9 cellular contexts compared by ENCODE assay signal in genomic region chr7:100089458-100090201, GRCh38. TPM values are rescaled to one million over a fixed set of nuclear protein-coding genes. Genes with fewer than 3 reads are reported as not detected.
DNase-seq lines count a peak whose midpoint lies in the region; ATAC-seq, FAIRE-seq and TF ChIP-seq lines count a peak whose summit lies in the region.
"Had no signal": no experiment of that assay in that cellular context is flagged by ENCODE, and none has a peak within 500 bp of the region (broad histone marks: within the 10 kb centered on the region; RNA-seq: fewer than 3 reads in every experiment).

No MANE protein-coding gene starts in this region.

- H3K79me2 ChIP-seq in OCI-LY1 (ENCODE audit: insufficient read depth, low read length) (no peaks in the 10 kb centered on the region), H1 (ENCODE audit: control insufficient read depth in 1 of 2, insufficient read depth in 2 of 2, low read length in 2 of 2) (peaks cover 0 to 6% of the 10 kb centered on the region in 2 experiments; a peak in 1 of 4 replicates)

- H2BK20ac ChIP-seq in H1 (ENCODE audit: low read length) = no peak overlapping the region

- DNase-seq in CD4-positive, alpha-beta memory T cell = no peak
- no peak for DNase-seq in H1 (ENCODE audit: low read depth in 1 of 2, low spot score in 2 of 2)
- DNase-seq in neuronal stem cell (ENCODE audit: low spot score) = no peak
- DNase-seq in central memory CD4-positive, alpha-beta T cell = no peak
- no peak for DNase-seq in NCI-H1417 treated with DMSO at 0.1 percent for 48 hours (lab: John Stamatoyannopoulos, UW)
- DNase-seq in ecto neural progenitor cell (ENCODE audit: low spot score) = no peak

- intact Hi-C loops in CD4-positive, alpha-beta memory T cell (cut with micrococcal nuclease) = loop anchor here (10.0 kb wide), 1 partner anchor 535 kb away; the partner anchor contains the start of genes FAM200A and ZNF655

- ATAC-seq in HG03571 (IDR thresholded peaks at IDR 0.05; ENCODE audit: unreplicated experiment) = no peak

- 63% methylated on average over 7 of the region's 7 CpGs; no CpG with 5 or more reads in 1 of the 2 experiments for WGBS in H1 (ENCODE audit: extremely low coverage in 1 of 2, insufficient coverage in 1 of 2, insufficient read length in 1 of 2, insufficient replicate concordance in 2 of 2, low coverage in 1 of 2, low lambda C conversion rate in 2 of 2, missing lambda C conversion rate in 1 of 2), 2 experiments
- no CpG with 5 or more reads among the region's 7 CpGs for WGBS in neuronal stem cell (ENCODE audit: extremely low coverage in 2 of 2, insufficient read length in 2 of 2, insufficient replicate concordance in 1 of 2), 2 donors

- no peak overlapping the region for H2BK120ac ChIP-seq in H1 (replicated peaks; ENCODE audit: low read depth, low read length)
- H2BK120ac ChIP-seq in neuronal stem cell (ENCODE audit: low read depth, low read length) = no peak overlapping the region

- peaks cover 4% of the 10 kb centered on the region; the same call in 1 of the 2 replicates for H3K23me2 ChIP-seq in H1 (ENCODE audit: low read depth, low read length)

- no peak for TF ChIP-seq EP300 in H1 (IDR thresholded peaks at IDR 0.05; ENCODE audit: borderline replicate concordance in 1 of 2, low read depth in 2 of 2, low read length in 2 of 2)

- H3K14ac ChIP-seq in H1 (ENCODE audit: insufficient read length) (no peak overlapping the region), neuronal stem cell (ENCODE audit: low read length) (peak overlapping the region; percentile 91)

- H4K91ac ChIP-seq in H1 (replicated peaks; ENCODE audit: insufficient read length, low read length) (no peak overlapping the region), neuronal stem cell (ENCODE audit: low read depth, low read length, poor library complexity) (no peak overlapping the region)

- peak overlapping the region; percentile 76 for H3K27ac ChIP-seq in CD4-positive, alpha-beta memory T cell (ENCODE audit: low read depth, low read length)
- peak overlapping the region; percentile 65 for H3K27ac ChIP-seq in OCI-LY1 (ENCODE audit: low read depth, low read length, poor library complexity, severe bottlenecking)
- H3K27ac ChIP-seq in H1 (ENCODE audit: low read depth, low read length) = peak overlapping the region; percentile 77; the same call in 1 of the 2 replicates
- H3K27ac ChIP-seq in neuronal stem cell (replicated peaks; ENCODE audit: low read length) = peak overlapping the region; percentile 84

- H3K9me3 Mint-ChIP-seq in CD4-positive, alpha-beta memory T cell = peaks cover 0 to 2% (median 0%) of the 10 kb centered on the region in 8 donors

- H3K18ac ChIP-seq in H1 (ENCODE audit: extremely low read depth, low read length) = no peak overlapping the region
- H3K18ac ChIP-seq in neuronal stem cell (ENCODE audit: low read length) = peak overlapping the region; percentile 99

- H3K9ac ChIP-seq in OCI-LY1 (ENCODE audit: low read length) = peak overlapping the region; percentile 88
- peak overlapping the region in 3 of 4 experiments; percentile 87 to 93 (median 88); a peak in 5 of 7 replicates for H3K9ac ChIP-seq in H1 (replicated peaks in 1 of 4; ENCODE audit: extremely low read depth in 1 of 4, low read depth in 3 of 4, low read length in 3 of 4)
- peak overlapping the region; percentile 95 for H3K9ac ChIP-seq in neuronal stem cell (ENCODE audit: low read depth, low read length, poor library complexity)

- TF ChIP-seq POLR2A in H1 (IDR thresholded peaks at IDR 0.05; ENCODE audit: control extremely low read depth in 1 of 2, low read depth in 2 of 2, low read length in 2 of 2) = no peak

- no peaks in the 10 kb centered on the region for H3K27me3 ChIP-seq in CD4-positive, alpha-beta memory T cell (ENCODE audit: insufficient read depth, low read length)
- no peaks in the 10 kb centered on the region for H3K27me3 ChIP-seq in OCI-LY1 (ENCODE audit: insufficient read depth, low read length)
- H3K27me3 ChIP-seq in H1 (replicated peaks in 1 of 4; ENCODE audit: control insufficient read depth in 3 of 4, extremely low read depth in 1 of 4, insufficient read depth in 3 of 4, low read length in 3 of 4) = no peaks in the 10 kb centered on the region
- H3K27me3 ChIP-seq in neuronal stem cell (ENCODE audit: control insufficient read depth in 3 of 3, insufficient read depth in 3 of 3, low read depth in 1 of 3, low read length in 3 of 3) = peaks cover 0 to 2% (median 0%) of the 10 kb centered on the region in 3 experiments

- no peak for FAIRE-seq in H1 (lab: Jason Lieb, UNC)
- FAIRE-seq: islet of Langerhans had no signal

- peak overlapping the region; percentile 3 for H3K56ac ChIP-seq in H1 (replicated peaks; ENCODE audit: insufficient read length, low read depth, low read length)

- H2BK15ac ChIP-seq in H1 (ENCODE audit: low read length) (0 out of 2 replicates have a peak overlapping the region, but pooled peaks have one; percentile 67), neuronal stem cell (ENCODE audit: low read length) (no peak overlapping the region)

- H3K4ac ChIP-seq in H1 (replicated peaks; ENCODE audit: insufficient read length, low read depth, low read length) (no peak overlapping the region), neuronal stem cell (ENCODE audit: low read length) (no peak overlapping the region)

- H3K4me3 Mint-ChIP-seq in CD4-positive, alpha-beta memory T cell = peak overlapping the region; percentile 86 to 94 (median 91)

- H3K79me1 ChIP-seq in H1 (ENCODE audit: low read depth, low read length) (peaks cover 5% of the 10 kb centered on the region), neuronal stem cell (ENCODE audit: low read depth, low read length) (peaks cover 6% of the 10 kb centered on the region)

- H4K20me1 ChIP-seq in OCI-LY1 (ENCODE audit: insufficient read depth, low read length) = no peaks in the 10 kb centered on the region
- H4K20me1 ChIP-seq in H1 (replicated peaks in 1 of 2; ENCODE audit: control insufficient read depth in 1 of 2, insufficient read depth in 2 of 2, low read length in 2 of 2) = peaks cover 16 to 19% of the 10 kb centered on the region in 2 experiments

- H3K4me3 ChIP-seq in CD4-positive, alpha-beta memory T cell (ENCODE audit: low read length in 2 of 2) = peak overlapping the region; percentile 57 to 58
- H3K4me3 ChIP-seq in OCI-LY1 (ENCODE audit: low read depth, low read length, poor library complexity, severe bottlenecking) (peak overlapping the region; percentile 76), H1 (ENCODE audit: extremely low read depth in 1 of 4, insufficient read depth in 2 of 4, low read depth in 3 of 4, low read length in 4 of 4) (peak overlapping the region; percentile 78 to 98 (median 96)), neuronal stem cell (ENCODE audit: low read length in 2 of 2) (peak overlapping the region; percentile 95)

- H3K23ac ChIP-seq in H1 (ENCODE audit: insufficient read length) (no peak overlapping the region), neuronal stem cell (ENCODE audit: low read depth, low read length, poor library complexity) (peak overlapping the region; percentile 97)

- no peak for TF ChIP-seq CTCF in OCI-LY1 (IDR thresholded peaks at IDR 0.05; ENCODE audit: low read length)
- no peak for TF ChIP-seq CTCF in H1 (IDR thresholded peaks at IDR 0.05; ENCODE audit: control extremely low read depth in 1 of 3, insufficient read depth in 1 of 3, low read depth in 1 of 3, low read length in 3 of 3)

- peaks cover 26% of the 10 kb centered on the region for H3F3A ChIP-seq in OCI-LY1 (ENCODE audit: insufficient read depth, low read length)

- H3K4me1 ChIP-seq in CD4-positive, alpha-beta memory T cell (ENCODE audit: insufficient read depth, low read length) = peaks cover 16% of the 10 kb centered on the region
- H3K4me1 ChIP-seq in OCI-LY1 (ENCODE audit: insufficient read depth, low read length, severe bottlenecking) (peaks cover 22% of the 10 kb centered on the region), H1 (replicated peaks in 1 of 4; ENCODE audit: control insufficient read depth in 3 of 4, insufficient read depth in 4 of 4, low read length in 3 of 4) (no peaks in the 10 kb centered on the region; a peak in 1 of 7 replicates), neuronal stem cell (ENCODE audit: control insufficient read depth in 2 of 2, insufficient read depth in 1 of 2, low read depth in 1 of 2, low read length in 2 of 2) (peaks cover 0 to 5% of the 10 kb centered on the region in 2 donors)

- peak overlapping the region; percentile 79; the same call in 1 of the 2 replicates for H2BK5ac ChIP-seq in H1 (ENCODE audit: low read depth, low read length)
- H2BK5ac ChIP-seq in neuronal stem cell (ENCODE audit: low read length) = peak overlapping the region; percentile 77

- H3K36me3 ChIP-seq in CD4-positive, alpha-beta memory T cell (ENCODE audit: insufficient read depth, low read length) = peaks cover 45% of the 10 kb centered on the region
- peaks cover 45% of the 10 kb centered on the region for H3K36me3 ChIP-seq in OCI-LY1 (ENCODE audit: insufficient read depth, low read length)
- H3K36me3 ChIP-seq in H1 (ENCODE audit: control insufficient read depth in 2 of 4, insufficient read depth in 4 of 4, low read length in 3 of 4) = peaks cover 33 to 44% (median 40%) of the 10 kb centered on the region in 4 experiments
- H3K36me3 ChIP-seq in neuronal stem cell (replicated peaks in 1 of 2; ENCODE audit: control insufficient read depth in 2 of 2, insufficient read depth in 2 of 2, low read length in 2 of 2) = peaks cover 39 to 45% of the 10 kb centered on the region in 2 donors

- peak overlapping the region; percentile 90 to 96 (median 94) for H3K27ac Mint-ChIP-seq in CD4-positive, alpha-beta memory T cell

- H3K9me3 ChIP-seq in CD4-positive, alpha-beta memory T cell (ENCODE audit: control insufficient read depth in 1 of 2, low read length in 2 of 2) = no peaks in the 10 kb centered on the region
- H3K9me3 ChIP-seq in OCI-LY1 (ENCODE audit: low read length) = no peaks in the 10 kb centered on the region
- no peaks in the 10 kb centered on the region for H3K9me3 ChIP-seq in H1 (ENCODE audit: insufficient read depth in 2 of 2, low read depth in 1 of 2, low read length in 1 of 2)
- H3K9me3 ChIP-seq in neuronal stem cell (replicated peaks in 1 of 2; ENCODE audit: control insufficient read depth in 2 of 2, insufficient read depth in 1 of 2, low read depth in 1 of 2, low read length in 2 of 2) = no peaks in the 10 kb centered on the region

- H4K8ac ChIP-seq in H1 (ENCODE audit: extremely low read depth, insufficient read depth, low read length) (peak overlapping the region; percentile 95; the same call in 1 of the 2 replicates), neuronal stem cell (ENCODE audit: low read depth, low read length) (no peak overlapping the region)

- no peaks in the 10 kb centered on the region for H3K27me3 Mint-ChIP-seq in CD4-positive, alpha-beta memory T cell

- no peak for TF ChIP-seq RAD21 in H1 (IDR thresholded peaks at IDR 0.05 in 1 of 2, conservative IDR thresholded peaks at IDR 0.05 in 1 of 2; ENCODE audit: low read depth in 2 of 2, low read length in 2 of 2)

- H2AFZ ChIP-seq in OCI-LY1 (ENCODE audit: low read length) (no peak overlapping the region), H1 (ENCODE audit: low read length) (peak overlapping the region; percentile 73; the same call in 1 of the 2 replicates), neuronal stem cell (ENCODE audit: low read length) (peak overlapping the region; percentile 91)

- H3K4me1 Mint-ChIP-seq in CD4-positive, alpha-beta memory T cell = peaks cover 15 to 35% (median 29%) of the 10 kb centered on the region in 4 donors

- no peaks in the 10 kb centered on the region for H3K9me2 ChIP-seq in OCI-LY1 (ENCODE audit: low read depth, low read length)

- POLR2A ChIA-PET in CD4-positive, alpha-beta memory T cell (lab: Charles Lee; ENCODE audit: partially characterized antibody) = interaction anchor here (0.7 to 6.2 kb wide), 9 partner anchors 9 to 339 kb away, joined by 3 to 83 read pairs (median 3); partner anchors contain the start of genes AP4M1, CNPY4, MBLAC1 and MCM7
- POLR2A ChIA-PET in H1 (lab: Charles Lee; ENCODE audit: partially characterized antibody) = interaction anchor here (1.0 to 19.5 kb wide), 12 partner anchors 4 to 78 kb away, joined by 3 to 722 read pairs (median 8); partner anchors contain the start of genes AP4M1, COPS6, MBLAC1 and MCM7

- no peak overlapping the region for H2AK5ac ChIP-seq in H1 (ENCODE audit: low read depth, low read length)
- peak overlapping the region; percentile 85 for H2AK5ac ChIP-seq in neuronal stem cell (ENCODE audit: low read depth, low read length)

- H4K5ac ChIP-seq in H1 (ENCODE audit: insufficient read length, low read depth, low read length) = no peak overlapping the region

- H3K4me2 ChIP-seq in OCI-LY1 (ENCODE audit: low read length) (peak overlapping the region; percentile 92), H1 (ENCODE audit: insufficient read depth in 1 of 2, low read depth in 2 of 2, low read length in 2 of 2) (peak overlapping the region; percentile 66 to 70), neuronal stem cell (ENCODE audit: insufficient read depth, low read length, poor library complexity, severe bottlenecking) (peak overlapping the region; percentile 74)

- peaks cover 29 to 54% of the 10 kb centered on the region in 2 donors for H3K36me3 Mint-ChIP-seq in CD4-positive, alpha-beta memory T cell

- CTCF ChIA-PET in CD4-positive, alpha-beta memory T cell (lab: Charles Lee; ENCODE audit: partially characterized antibody) = interaction anchor here (1.0 to 3.0 kb wide), 3 partner anchors 7 to 43 kb away, joined by 3 to 19 read pairs (median 4); partner anchors contain the start of genes AP4M1 and MCM7
- CTCF ChIA-PET in H1 (lab: Charles Lee; ENCODE audit: partially characterized antibody) = interaction anchor here (0.7 to 2.4 kb wide), 2 partner anchors 40 to 99 kb away, joined by 3 to 5 read pairs; no protein-coding TSS in a partner anchor

- H2BK12ac ChIP-seq in H1 (ENCODE audit: low read depth, low read length) = peak overlapping the region; percentile 69; the same call in 1 of the 2 replicates
- no peak overlapping the region for H2BK12ac ChIP-seq in neuronal stem cell (ENCODE audit: low read length)

RNA-seq across cellular contexts. Expression of gene COPS6, which starts 0.9 kb away (rescaled TPM):
- 10 to 100 TPM; 85.5 to 89.2 TPM for total RNA-seq in CD4-positive, alpha-beta memory T cell
- 100 to 1,000 TPM; 155 to 261 TPM for polyA plus RNA-seq in CD4-positive, alpha-beta memory T cell
- 127 and 128 TPM in 2 replicates for total RNA-seq in H1 (2021; fragmentation: NEBNext Ultra II Directional; extraction: Animal tissue kit (Norgen Biotek cat#: 25700))
- 159 and 225 TPM in 2 replicates for polyA plus RNA-seq in H1 (2011; rRNA removed)
- polyA plus RNA-seq in H1 (2011; cell fraction: cytosol; rRNA removed) = 182 TPM
- polyA plus RNA-seq in H1 (2011; cell fraction: nucleus; rRNA removed) = 125 TPM
- polyA plus RNA-seq in H1 (2012, experiment 1 of 2) = 126 to 168 TPM (median 164 TPM) in 4 replicates
- 93.7 TPM for polyA plus RNA-seq in H1 (2012, experiment 2 of 2)
- 98.9 TPM for polyA plus RNA-seq in H1 (2013, experiment 1 of 2)
- 103 TPM for polyA plus RNA-seq in H1 (2013, experiment 2 of 2)
- 154 and 162 TPM in 2 replicates for polyA minus RNA-seq in H1 (2011; rRNA and poly(A)+ RNA removed)
- 75.1 TPM for polyA minus RNA-seq in H1 (2011; cell fraction: cytosol; rRNA and poly(A)+ RNA removed)
- polyA minus RNA-seq in H1 (2011; cell fraction: nucleus; rRNA and poly(A)+ RNA removed) = 66.5 TPM
- polyA plus RNA-seq in neuronal stem cell (2013, experiment 1 of 2) = 104 TPM
- 102 TPM for polyA plus RNA-seq in neuronal stem cell (2013, experiment 2 of 2)

RNA-seq across cellular contexts. Expression of gene ZNF3, which starts 8.1 kb away (rescaled TPM):
- total RNA-seq in CD4-positive, alpha-beta memory T cell = 10 to 100 TPM; 44.2 to 44.8 TPM
- 10 to 100 TPM; 11.9 to 25.4 TPM for polyA plus RNA-seq in CD4-positive, alpha-beta memory T cell
- 49.1 and 50.7 TPM in 2 replicates for total RNA-seq in H1 (2021; fragmentation: NEBNext Ultra II Directional; extraction: Animal tissue kit (Norgen Biotek cat#: 25700))
- 21.3 and 26.9 TPM in 2 replicates for polyA plus RNA-seq in H1 (2011; rRNA removed)
- polyA plus RNA-seq in H1 (2011; cell fraction: cytosol; rRNA removed) = 33.8 TPM
- polyA plus RNA-seq in H1 (2011; cell fraction: nucleus; rRNA removed) = 58.8 TPM
- polyA plus RNA-seq in H1 (2012, experiment 1 of 2) = 33.0 to 39.4 TPM (median 38.3 TPM) in 4 replicates
- 17.4 TPM for polyA plus RNA-seq in H1 (2012, experiment 2 of 2)
- 55.9 TPM for polyA plus RNA-seq in H1 (2013, experiment 1 of 2)
- 49.7 TPM for polyA plus RNA-seq in H1 (2013, experiment 2 of 2)
- 73.2 and 75.3 TPM in 2 replicates for polyA minus RNA-seq in H1 (2011; rRNA and poly(A)+ RNA removed)
- polyA minus RNA-seq in H1 (2011; cell fraction: cytosol; rRNA and poly(A)+ RNA removed) = 24.1 TPM
- 97.8 TPM for polyA minus RNA-seq in H1 (2011; cell fraction: nucleus; rRNA and poly(A)+ RNA removed)
- polyA plus RNA-seq in neuronal stem cell (2013, experiment 1 of 2) = 57.7 TPM
- 59.6 TPM for polyA plus RNA-seq in neuronal stem cell (2013, experiment 2 of 2)

RNA-seq across cellular contexts. Expression of gene MCM7, which starts 11.6 kb away (rescaled TPM):
- 100 to 1,000 TPM; 164 to 173 TPM for total RNA-seq in CD4-positive, alpha-beta memory T cell
- 10 to 100 TPM; 26.9 to 29.9 TPM for polyA plus RNA-seq in CD4-positive, alpha-beta memory T cell
- total RNA-seq in H1 (2021; fragmentation: NEBNext Ultra II Directional; extraction: Animal tissue kit (Norgen Biotek cat#: 25700)) = 339 and 344 TPM in 2 replicates
- polyA plus RNA-seq in H1 (2011; rRNA removed) = 313 and 394 TPM in 2 replicates
- polyA plus RNA-seq in H1 (2011; cell fraction: cytosol; rRNA removed) = 370 TPM
- 732 TPM for polyA plus RNA-seq in H1 (2011; cell fraction: nucleus; rRNA removed)
- 297 to 387 TPM (median 352 TPM) in 4 replicates for polyA plus RNA-seq in H1 (2012, experiment 1 of 2)
- polyA plus RNA-seq in H1 (2012, experiment 2 of 2) = 212 TPM
- 254 TPM for polyA plus RNA-seq in H1 (2013, experiment 1 of 2)
- polyA plus RNA-seq in H1 (2013, experiment 2 of 2) = 229 TPM
- polyA minus RNA-seq in H1 (2011; rRNA and poly(A)+ RNA removed) = 344 and 385 TPM in 2 replicates
- 320 TPM for polyA minus RNA-seq in H1 (2011; cell fraction: cytosol; rRNA and poly(A)+ RNA removed)
- polyA minus RNA-seq in H1 (2011; cell fraction: nucleus; rRNA and poly(A)+ RNA removed) = 348 TPM
- 218 TPM for polyA plus RNA-seq in neuronal stem cell (2013, experiment 1 of 2)
- 219 TPM for polyA plus RNA-seq in neuronal stem cell (2013, experiment 2 of 2)

RNA-seq across cellular contexts. Expression of gene AP4M1, which starts 11.8 kb away (rescaled TPM):
- 10 to 100 TPM; 12.1 to 14.9 TPM for total RNA-seq in CD4-positive, alpha-beta memory T cell
- polyA plus RNA-seq in CD4-positive, alpha-beta memory T cell = 1 to 10 TPM; 3.2 to 4.3 TPM
- total RNA-seq in H1 (2021; fragmentation: NEBNext Ultra II Directional; extraction: Animal tissue kit (Norgen Biotek cat#: 25700)) = 15.2 and 15.8 TPM in 2 replicates
- polyA plus RNA-seq in H1 (2011; rRNA removed) = 15.9 and 16.6 TPM in 2 replicates
- 12.1 TPM for polyA plus RNA-seq in H1 (2011; cell fraction: cytosol; rRNA removed)
- 38.5 TPM for polyA plus RNA-seq in H1 (2011; cell fraction: nucleus; rRNA removed)
- 14.4 to 21.1 TPM (median 19.3 TPM) in 4 replicates for polyA plus RNA-seq in H1 (2012, experiment 1 of 2)
- 19.6 TPM for polyA plus RNA-seq in H1 (2012, experiment 2 of 2)
- polyA plus RNA-seq in H1 (2013, experiment 1 of 2) = 10.8 TPM
- 11.6 TPM for polyA plus RNA-seq in H1 (2013, experiment 2 of 2)
- 12.8 and 16.5 TPM in 2 replicates for polyA minus RNA-seq in H1 (2011; rRNA and poly(A)+ RNA removed)
- polyA minus RNA-seq in H1 (2011; cell fraction: cytosol; rRNA and poly(A)+ RNA removed) = 8.6 TPM
- polyA minus RNA-seq in H1 (2011; cell fraction: nucleus; rRNA and poly(A)+ RNA removed) = 12.6 TPM
- polyA plus RNA-seq in neuronal stem cell (2013, experiment 1 of 2) = 10.7 TPM
- 10.2 TPM for polyA plus RNA-seq in neuronal stem cell (2013, experiment 2 of 2)

RNA-seq across cellular contexts. Expression of gene TAF6, which starts 29.5 kb away (rescaled TPM):
- 10 to 100 TPM; 61.6 to 62.2 TPM for total RNA-seq in CD4-positive, alpha-beta memory T cell
- polyA plus RNA-seq in CD4-positive, alpha-beta memory T cell = 10 to 100 TPM; 25.3 to 35.2 TPM
- 101 and 109 TPM in 2 replicates for total RNA-seq in H1 (2021; fragmentation: NEBNext Ultra II Directional; extraction: Animal tissue kit (Norgen Biotek cat#: 25700))
- polyA plus RNA-seq in H1 (2011; rRNA removed) = 66.7 and 113 TPM in 2 replicates
- polyA plus RNA-seq in H1 (2011; cell fraction: cytosol; rRNA removed) = 29.4 TPM
- polyA plus RNA-seq in H1 (2011; cell fraction: nucleus; rRNA removed) = 79.1 TPM
- polyA plus RNA-seq in H1 (2012, experiment 1 of 2) = 71.9 to 120 TPM (median 110 TPM) in 4 replicates
- polyA plus RNA-seq in H1 (2012, experiment 2 of 2) = 110 TPM
- 68.1 TPM for polyA plus RNA-seq in H1 (2013, experiment 1 of 2)
- polyA plus RNA-seq in H1 (2013, experiment 2 of 2) = 69.5 TPM
- 37.5 and 55.6 TPM in 2 replicates for polyA minus RNA-seq in H1 (2011; rRNA and poly(A)+ RNA removed)
- polyA minus RNA-seq in H1 (2011; cell fraction: cytosol; rRNA and poly(A)+ RNA removed) = 42.3 TPM
- 32.4 TPM for polyA minus RNA-seq in H1 (2011; cell fraction: nucleus; rRNA and poly(A)+ RNA removed)
- 77.7 TPM for polyA plus RNA-seq in neuronal stem cell (2013, experiment 1 of 2)
- polyA plus RNA-seq in neuronal stem cell (2013, experiment 2 of 2) = 76.6 TPM
